13 cellular contexts compared by ENCODE assay signal in the genomic region with DNA sequence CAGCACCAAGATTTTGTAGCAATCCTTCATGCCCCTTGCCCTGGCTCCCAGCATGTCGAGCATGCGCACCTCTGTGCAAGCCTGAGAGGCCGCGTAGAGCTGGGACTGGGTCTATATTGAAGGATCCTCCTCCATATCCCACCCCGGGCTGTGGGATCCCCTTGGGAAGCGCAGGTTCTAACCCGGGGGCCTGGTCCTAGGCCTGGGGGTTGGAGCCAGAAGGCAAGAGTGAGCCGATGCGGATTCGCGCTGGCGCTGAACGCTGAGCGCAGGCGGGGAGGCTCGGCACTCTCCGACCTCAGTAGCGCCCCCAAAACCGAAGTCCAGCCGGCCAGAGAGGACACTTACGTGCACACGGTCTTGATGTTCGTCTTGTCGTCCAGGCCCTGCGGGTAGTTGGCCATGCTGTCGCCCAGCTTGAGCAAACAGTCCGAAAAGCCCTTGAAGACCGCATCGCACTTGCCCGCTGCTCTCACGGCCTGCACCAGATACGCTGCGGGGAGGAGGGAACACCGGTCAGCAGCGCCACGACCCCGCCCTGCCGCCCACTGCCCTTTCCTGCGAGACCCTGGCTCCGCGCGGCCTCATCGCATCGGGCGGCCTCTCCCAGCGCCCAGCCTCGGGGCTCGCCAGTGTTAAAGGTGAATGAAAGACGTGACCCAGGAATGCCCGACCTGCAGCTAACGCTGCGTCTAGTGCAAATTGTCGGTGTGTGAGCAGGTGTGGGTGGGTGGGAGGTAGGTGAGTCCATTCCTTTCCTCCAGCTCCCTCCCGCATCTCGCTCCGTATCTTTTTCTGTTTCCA. TPM values are rescaled to one million over a fixed set of nuclear protein-coding genes. Genes with fewer than 3 reads are reported as not detected.
DNase-seq lines count a peak whose midpoint lies in the region; ATAC-seq and TF ChIP-seq lines count a peak whose summit lies in the region.
"Had no signal": no experiment of that assay in that cellular context is flagged by ENCODE, and none has a peak within 500 bp of the region (broad histone marks: within the 10 kb centered on the region; RNA-seq: fewer than 3 reads in every experiment).

No MANE protein-coding gene starts in this region.

- H3K27ac Mint-ChIP-seq in activated naive CD4-positive, alpha-beta T cell treated with anti-CD3 and anti-CD28 coated beads, Interleukin-2, amount 50 U/mL, for 24 hours: no peak overlapping the region

- H3K4me3 ChIP-seq in suprapubic skin: peak overlapping the region; percentile 62

- TF ChIP-seq POLR2A in suprapubic skin (IDR thresholded peaks at IDR 0.05): no peak

- ATAC-seq in HG03354 (IDR thresholded peaks at IDR 0.05; ENCODE audit: poor library complexity, severe bottlenecking, unreplicated experiment): no peak

- no peak for TF ChIP-seq EP300 in suprapubic skin (IDR thresholded peaks at IDR 0.05)

- 42% methylated on average over 56 of the region's 56 CpGs for WGBS in suprapubic skin

- H3K9me3 ChIP-seq in suprapubic skin: no peaks in the 10 kb centered on the region

- H3K36me3 Mint-ChIP-seq in activated naive CD4-positive, alpha-beta T cell treated with anti-CD3 and anti-CD28 coated beads, Interleukin-2, amount 50 U/mL, for 24 hours: peaks cover 2% of the 10 kb centered on the region

- H3K27me3 Mint-ChIP-seq in activated naive CD4-positive, alpha-beta T cell treated with anti-CD3 and anti-CD28 coated beads, Interleukin-2, amount 50 U/mL, for 24 hours: peaks cover 65% of the 10 kb centered on the region

- H3K4me1 Mint-ChIP-seq in activated naive CD4-positive, alpha-beta T cell treated with anti-CD3 and anti-CD28 coated beads, Interleukin-2, amount 50 U/mL, for 24 hours: peaks cover 73% of the 10 kb centered on the region

- no peaks in the 10 kb centered on the region for H3K36me3 ChIP-seq in suprapubic skin
- H3K36me3 ChIP-seq: BE2C had no signal

- peak overlapping the region; percentile 82 for H3K4me3 Mint-ChIP-seq in activated naive CD4-positive, alpha-beta T cell treated with anti-CD3 and anti-CD28 coated beads, Interleukin-2, amount 50 U/mL, for 24 hours

- peaks cover 76% of the 10 kb centered on the region for H3K4me1 ChIP-seq in suprapubic skin

- H3K27ac ChIP-seq in layer of hippocampus (ENCODE audit: low read depth, low read length) (peak overlapping the region; percentile 36), suprapubic skin (no peak overlapping the region)

- peaks cover 9% of the 10 kb centered on the region for H3K9me3 Mint-ChIP-seq in activated naive CD4-positive, alpha-beta T cell treated with anti-CD3 and anti-CD28 coated beads, Interleukin-2, amount 50 U/mL, for 24 hours

- no peak for TF ChIP-seq CTCF in suprapubic skin (IDR thresholded peaks at IDR 0.05)

- DNase-seq in activated naive CD4-positive, alpha-beta T cell (lab: John Stamatoyannopoulos, UW): no peak
- DNase-seq in astrocyte of the hippocampus (ENCODE audit: low read depth, low spot score) (peak; percentile 19), suprapubic skin (ENCODE audit: low spot score in 2 of 2) (no peak), NK-92 (lab: John Stamatoyannopoulos, UW; ENCODE audit: unreplicated experiment) (no peak), NCI-H2107 treated with DMSO at 0.1 percent for 48 hours (lab: John Stamatoyannopoulos, UW; ENCODE audit: unreplicated experiment) (no peak)
- DNase-seq: BE2C; mesenchymal stem cell; MV-4-11; NK-92 treated with Interleukin-12 subunit alpha and Interleukin-12 subunit beta, amount 100 ng/mL, for 24 hours had no signal

- H3K27me3 ChIP-seq in layer of hippocampus (ENCODE audit: control insufficient read depth, insufficient read depth, low read length): peaks cover 60% of the 10 kb centered on the region
- H3K27me3 ChIP-seq in suprapubic skin: peaks cover 98% of the 10 kb centered on the region

RNA-seq across cellular contexts. Expression of a gene that starts 4.5 kb away (rescaled TPM):
- total RNA-seq in suprapubic skin: 10 to 100 TPM in 2 of 4 donors, 1 to 10 TPM in 2; 5.1 to 16.1 (median 8.8) TPM
- total RNA-seq: fibroblast of lung had no signal
